In genomic region chr1:226100436-226101347, GRCh38 we compare ENCODE assay signal across 8 cellular contexts. TPM values are rescaled to one million over a fixed set of nuclear protein-coding genes. Genes with fewer than 3 reads are reported as not detected.
DNase-seq lines count a peak whose midpoint lies in the region; ATAC-seq and TF ChIP-seq lines count a peak whose summit lies in the region.

No MANE protein-coding gene starts in this region.

- 9% methylated on average over 32 of the region's 32 CpGs for WGBS in tibial nerve, 2 donors

- intact Hi-C loops in CD14-positive monocyte (cut with micrococcal nuclease) = no loop called here
- intact Hi-C loops in activated CD4-positive, alpha-beta T cell treated with anti-CD3 and anti-CD28 coated beads, Interleukin-2, amount 10 ng/mL, durations not matched to agents 24 days and 14 days (cut with micrococcal nuclease) = loop anchor here (1.0 kb wide), 1 partner anchor 9 kb away; no protein-coding TSS in a partner anchor

- TF ChIP-seq CTCF in CD14-positive monocyte (IDR thresholded peaks at IDR 0.05) (no peak), tibial nerve (IDR thresholded peaks at IDR 0.05) (no peak)

- H3K27me3 Mint-ChIP-seq in CD14-positive monocyte (ENCODE audit: low read depth in 3 of 3) = peaks cover 9 to 18% (median 9%) of the 10 kb centered on the region in 3 donors
- H3K27me3 Mint-ChIP-seq in activated CD4-positive, alpha-beta T cell treated with anti-CD3 and anti-CD28 coated beads, Interleukin-2, amount 10 ng/mL, durations not matched to agents 24 days and 14 days = peaks cover 16% of the 10 kb centered on the region

- peaks cover 0 to 1% of the 10 kb centered on the region in 2 donors for H3K36me3 Mint-ChIP-seq in CD14-positive monocyte
- no peaks in the 10 kb centered on the region for H3K36me3 Mint-ChIP-seq in activated CD4-positive, alpha-beta T cell treated with anti-CD3 and anti-CD28 coated beads, Interleukin-2, amount 10 ng/mL, durations not matched to agents 24 days and 14 days (ENCODE audit: low read depth)

- H3K27ac Mint-ChIP-seq in CD14-positive monocyte = peak overlapping the region; percentile 43 to 85 (median 74)
- peak overlapping the region; percentile 3 for H3K27ac Mint-ChIP-seq in activated CD4-positive, alpha-beta T cell treated with anti-CD3 and anti-CD28 coated beads, Interleukin-2, amount 10 ng/mL, durations not matched to agents 24 days and 14 days

- TF ChIP-seq EP300 in tibial nerve (IDR thresholded peaks at IDR 0.05) = no peak

- H3K36me3 ChIP-seq in H7 (replicated peaks; ENCODE audit: control insufficient read depth, insufficient read depth, low read length) (no peaks in the 10 kb centered on the region), endocrine pancreas (ENCODE audit: control insufficient read depth, insufficient read depth, low read length) (no peaks in the 10 kb centered on the region), mucosa of rectum (ENCODE audit: control insufficient read depth in 2 of 2, insufficient read depth in 2 of 2, low read length in 2 of 2) (no peaks in the 10 kb centered on the region), tibial nerve (no peaks in the 10 kb centered on the region)

- H3K4me1 ChIP-seq in endocrine pancreas (ENCODE audit: control insufficient read depth, insufficient read depth, low read length) = no peaks in the 10 kb centered on the region
- peaks cover 0 to 7% of the 10 kb centered on the region in 2 donors for H3K4me1 ChIP-seq in mucosa of rectum (ENCODE audit: control insufficient read depth in 2 of 2, insufficient read depth in 2 of 2, low read length in 2 of 2)
- peaks cover 0 to 15% (median 0%) of the 10 kb centered on the region in 4 donors for H3K4me1 ChIP-seq in tibial nerve

- H3K4me3 ChIP-seq in H7 (ENCODE audit: insufficient read depth, low read depth, low read length) = peak overlapping the region; percentile 20
- peak overlapping the region; percentile 67 for H3K4me3 ChIP-seq in endocrine pancreas (ENCODE audit: control insufficient read depth, insufficient read depth, low read length)
- H3K4me3 ChIP-seq in mucosa of rectum (ENCODE audit: low read length in 2 of 2) = peak overlapping the region; percentile 56 to 79
- peak overlapping the region; percentile 12 to 51 (median 32) for H3K4me3 ChIP-seq in tibial nerve

- peaks cover 0 to 1% (median 0%) of the 10 kb centered on the region in 7 donors for H3K9me3 Mint-ChIP-seq in CD14-positive monocyte
- no peaks in the 10 kb centered on the region for H3K9me3 Mint-ChIP-seq in activated CD4-positive, alpha-beta T cell treated with anti-CD3 and anti-CD28 coated beads, Interleukin-2, amount 10 ng/mL, durations not matched to agents 24 days and 14 days

- DNase-seq in CD14-positive monocyte (ENCODE audit: low spot score) (no peak), H7 (peak; percentile 88), tibial nerve (ENCODE audit: low spot score in 2 of 2) (no peak)
- DNase-seq in activated CD4-positive, alpha-beta T cell treated with anti-CD3 and anti-CD28 coated beads, Interleukin-2, amount 10 ng/mL, durations not matched to agents 24 days and 14 days = peak; percentile 80
- DNase-seq in activated CD4-positive, CD25-positive, alpha-beta regulatory T cell (lab: John Stamatoyannopoulos, UW) = no peak

- ATAC-seq in GM18873 (IDR thresholded peaks at IDR 0.05; ENCODE audit: low FRiP score, unreplicated experiment) = no peak

- no peaks in the 10 kb centered on the region for H3K9me3 ChIP-seq in endocrine pancreas (ENCODE audit: control insufficient read depth, low read length)
- H3K9me3 ChIP-seq in mucosa of rectum (ENCODE audit: control insufficient read depth in 2 of 2, low read length in 2 of 2) = no peaks in the 10 kb centered on the region
- H3K9me3 ChIP-seq in tibial nerve = no peaks in the 10 kb centered on the region

- H3K9ac ChIP-seq in endocrine pancreas (ENCODE audit: control insufficient read depth, insufficient read depth, low read length) (no peak overlapping the region), mucosa of rectum (ENCODE audit: low read depth in 1 of 2, low read length in 2 of 2) (peak overlapping the region; percentile 53 to 58)

- H3K4me1 Mint-ChIP-seq in CD14-positive monocyte = peaks cover 17% of the 10 kb centered on the region
- peaks cover 15% of the 10 kb centered on the region for H3K4me1 Mint-ChIP-seq in activated CD4-positive, alpha-beta T cell treated with anti-CD3 and anti-CD28 coated beads, Interleukin-2, amount 10 ng/mL, durations not matched to agents 24 days and 14 days

- H3K27ac ChIP-seq in mucosa of rectum (ENCODE audit: low read depth in 2 of 2, low read length in 2 of 2) (no peak overlapping the region), tibial nerve (no peak overlapping the region)

- no peak for TF ChIP-seq POLR2A in tibial nerve (IDR thresholded peaks at IDR 0.05)

- peak overlapping the region; percentile 83 to 94 for H3K4me3 Mint-ChIP-seq in CD14-positive monocyte
- peak overlapping the region; percentile 81 for H3K4me3 Mint-ChIP-seq in activated CD4-positive, alpha-beta T cell treated with anti-CD3 and anti-CD28 coated beads, Interleukin-2, amount 10 ng/mL, durations not matched to agents 24 days and 14 days

- H3K27me3 ChIP-seq in H7 (ENCODE audit: control insufficient read depth, insufficient read depth, low read length) (peaks cover 11% of the 10 kb centered on the region; the same call in 1 of the 2 replicates), endocrine pancreas (ENCODE audit: control insufficient read depth, insufficient read depth, low read length) (no peaks in the 10 kb centered on the region), mucosa of rectum (ENCODE audit: control insufficient read depth in 2 of 2, insufficient read depth in 2 of 2, low read length in 2 of 2) (no peaks in the 10 kb centered on the region), tibial nerve (no peaks in the 10 kb centered on the region)

RNA-seq across cellular contexts. Expression of gene H3-3A, which starts 38.2 kb away (rescaled TPM):
- 1,000 to 10,000 TPM; 1,812 to 1,826 TPM for polyA plus RNA-seq in CD14-positive monocyte
- total RNA-seq in H7 (2014; rRNA removed; shearing (Covaris generic)) = 963 and 975 TPM in 2 replicates
- 390 and 391 TPM in 2 replicates for total RNA-seq in activated CD4-positive, alpha-beta T cell treated with anti-CD3 and anti-CD28 coated beads, Interleukin-2, amount 10 ng/mL, durations not matched to agents 24 days and 14 days
- 100 to 1,000 TPM; 193 to 204 (median 197) TPM for total RNA-seq in tibial nerve

Comparison
In these comparisons a context has a peak if more than half of its experiments do, and no peak if none do; other contexts are left out.
1. DNase-seq: peak in H7 (single experiment) and activated CD4-positive, alpha-beta T cell treated with anti-CD3 and anti-CD28 coated beads, Interleukin-2, amount 10 ng/mL, durations not matched to agents 24 days and 14 days (single experiment); none in CD14-positive monocyte (single experiment), tibial nerve (0 of 2) and activated CD4-positive, CD25-positive, alpha-beta regulatory T cell (0 of 4).
2. Peak in every context shown above with its lines, with median percentiles within 50 percentile points of each other: H3K4me3 ChIP-seq.